8 cellular contexts compared by ENCODE assay signal in genomic region chr11:122656073-122656630, GRCh38. TPM values are rescaled to one million over a fixed set of nuclear protein-coding genes. Genes with fewer than 3 reads are reported as not detected.
DNase-seq lines count a peak whose midpoint lies in the region; ATAC-seq, FAIRE-seq and TF ChIP-seq lines count a peak whose summit lies in the region.

No MANE protein-coding gene starts in this region.

- ATAC-seq in GM21515 (IDR thresholded peaks at IDR 0.05; ENCODE audit: unreplicated experiment): peak; percentile 60

- peaks cover 8% of the 10 kb centered on the region; the same call in 1 of the 2 replicates for H3K4me1 ChIP-seq in HUES64 (ENCODE audit: insufficient read depth, low read length)
- peaks cover 0 to 6% of the 10 kb centered on the region in 2 donors for H3K4me1 ChIP-seq in kidney (ENCODE audit: control insufficient read depth in 1 of 2, insufficient read depth in 1 of 2, low read depth in 1 of 2, low read length in 2 of 2)

- H3K9me3 ChIP-seq in HUES64 (ENCODE audit: insufficient read depth, low read depth, low read length): no peaks in the 10 kb centered on the region
- H3K9me3 ChIP-seq in kidney (ENCODE audit: control insufficient read depth in 1 of 2, low read length in 2 of 2): no peaks in the 10 kb centered on the region

- H3K9ac ChIP-seq in HUES64 (ENCODE audit: low read depth, low read length) (peak overlapping the region; percentile 62), kidney (ENCODE audit: low read length in 2 of 2) (peak overlapping the region; percentile 58 to 75)

- H3K27ac ChIP-seq in HUES64 (ENCODE audit: low read depth, low read length): peak overlapping the region; percentile 25; the same call in 1 of the 2 replicates
- peak overlapping the region; percentile 85 for H3K27ac ChIP-seq in brain microvascular endothelial cell
- peak overlapping the region; percentile 85 to 94 for H3K27ac ChIP-seq in kidney (ENCODE audit: low read depth in 2 of 2, low read length in 2 of 2)

- under 1% methylated on average over 66 of the region's 66 CpGs for WGBS in HUES64

- H3K4me3 ChIP-seq in HUES64 (ENCODE audit: low read length) (peak overlapping the region; percentile 77), brain microvascular endothelial cell (ENCODE audit: low read depth, low read length) (peak overlapping the region; percentile 85), kidney (ENCODE audit: low read length in 2 of 2) (peak overlapping the region; percentile 59 to 73)

- FAIRE-seq in kidney (lab: Jason Lieb, UNC): no peak

- TF ChIP-seq CTCF in brain microvascular endothelial cell (IDR thresholded peaks at IDR 0.05; ENCODE audit: low read depth, low read length, missing control alignments) (no peak), kidney (IDR thresholded peaks at IDR 0.05; ENCODE audit: borderline replicate concordance, extremely low read depth, insufficient read depth) (no peak)

- peak; percentile 12 for DNase-seq in COR-L47 (lab: John Stamatoyannopoulos, UW)
- DNase-seq in UCSD-AML1 (lab: John Stamatoyannopoulos, UW; ENCODE audit: unreplicated experiment): peak; percentile 58
- DNase-seq in brain microvascular endothelial cell: no peak
- peak; percentile 82 for DNase-seq in kidney
- DNase-seq in stimulated activated CD4-positive, alpha-beta T cell treated with anti-CD3 and anti-CD28 coated beads, Interleukin-15, amount 100 ng/mL, for 24 hours: peak; percentile 74
- no peak for DNase-seq in COLO829 (ENCODE audit: low spot score)

- no peaks in the 10 kb centered on the region for H3K36me3 ChIP-seq in HUES64 (ENCODE audit: insufficient read depth, low read length)
- H3K36me3 ChIP-seq in brain microvascular endothelial cell (replicated peaks): no peaks in the 10 kb centered on the region
- H3K36me3 ChIP-seq in kidney (ENCODE audit: control insufficient read depth in 1 of 2, insufficient read depth in 2 of 2, low read length in 2 of 2): no peaks in the 10 kb centered on the region

- in situ Hi-C loops in brain microvascular endothelial cell (cut with HindIII; ENCODE audit: low pct_ligation_motif_present, low sequenced_read_pairs): no loop called here

- peaks cover 35% of the 10 kb centered on the region for H3K27me3 ChIP-seq in HUES64 (ENCODE audit: insufficient read depth, low read length)
- no peaks in the 10 kb centered on the region for H3K27me3 ChIP-seq in brain microvascular endothelial cell (replicated peaks)

- intact Hi-C loops in kidney (cut with DNase I): no loop called here

RNA-seq across cellular contexts. Expression of gene UBASH3B, which starts 0.6 kb away (rescaled TPM):
- polyA plus RNA-seq in HUES64 (2013, experiment 1 of 2): 4.1 TPM
- 4.2 TPM for polyA plus RNA-seq in HUES64 (2013, experiment 2 of 2)
- 22.8 TPM for total RNA-seq in kidney
- polyA plus RNA-seq in kidney (ENCODE audit: insufficient read depth, low read depth, low replicate concordance): 0.62 TPM

Comparison
In these comparisons a context has a peak if more than half of its experiments do, and no peak if none do; other contexts are left out.
1. DNase-seq: peak in COR-L47 (single experiment), UCSD-AML1 (single experiment), kidney (single experiment) and stimulated activated CD4-positive, alpha-beta T cell treated with anti-CD3 and anti-CD28 coated beads, Interleukin-15, amount 100 ng/mL, for 24 hours (single experiment); none in brain microvascular endothelial cell (single experiment) and COLO829 (single experiment).
2. H3K27ac ChIP-seq: peak in every context shown above with its lines; median percentile 90 in kidney; 85 in brain microvascular endothelial cell; 25 in HUES64.
3. Peak in every context shown above with its lines, with median percentiles within 50 percentile points of each other: H3K4me3 ChIP-seq.